Comparison of ENCODE assay signal across 8 cellular contexts in genomic region chr19:29873024-29873800, GRCh38.
A peak's percentile ranks its signal among the peaks of the same experiment; 100 is the strongest.
DNase-seq lines count a peak whose midpoint lies in the region; ATAC-seq and TF ChIP-seq lines count a peak whose summit lies in the region.

No MANE protein-coding gene starts in this region.

- TF ChIP-seq EP300 in SK-N-SH (IDR thresholded peaks at IDR 0.05; ENCODE audit: borderline replicate concordance in 1 of 2, low read depth in 1 of 2, low read length in 1 of 2), result no peak

- H3K79me2 ChIP-seq in SK-N-SH (ENCODE audit: insufficient read depth), result no peaks in the 10 kb centered on the region

- intact Hi-C loops in left ventricle myocardium superior (cut with micrococcal nuclease) (loop anchor here (5.0 kb wide), 1 partner anchor 101 kb away; no protein-coding TSS in a partner anchor), sciatic nerve (cut with DNase I) (loop anchor here (2.0 to 5.0 kb wide), 2 partner anchors 111 to 138 kb away; no protein-coding TSS in a partner anchor)

- H3K9me3 Mint-ChIP-seq in activated naive CD4-positive, alpha-beta T cell treated with anti-CD3 and anti-CD28 coated beads, Interleukin-2, amount 50 U/mL, for 24 hours, result no peaks in the 10 kb centered on the region

- no peak overlapping the region; a peak in 1 of 4 replicates for H3K27ac ChIP-seq in SK-N-SH (ENCODE audit: low read depth in 2 of 2, low read length in 1 of 2)

- H3K9ac ChIP-seq in SK-N-SH, result peak overlapping the region; percentile 39; the same call in 1 of the 2 replicates

- H3K36me3 Mint-ChIP-seq in activated naive CD4-positive, alpha-beta T cell treated with anti-CD3 and anti-CD28 coated beads, Interleukin-2, amount 50 U/mL, for 24 hours, result no peaks in the 10 kb centered on the region

- no peaks in the 10 kb centered on the region for H3K36me3 ChIP-seq in SK-N-SH (replicated peaks in 1 of 2; ENCODE audit: control insufficient read depth in 1 of 2, insufficient read depth in 2 of 2, low read length in 1 of 2)

- peak; percentile 86 for TF ChIP-seq CTCF in GM10266 (IDR thresholded peaks at IDR 0.05; ENCODE audit: control insufficient read depth, insufficient read depth, low read depth, missing control alignments)
- peak; percentile 74 for TF ChIP-seq CTCF in SK-N-SH (IDR thresholded peaks at IDR 0.05)

- H3K9me3 ChIP-seq in SK-N-SH, result no peaks in the 10 kb centered on the region

- H3K27me3 ChIP-seq in SK-N-SH (ENCODE audit: insufficient read depth), result no peaks in the 10 kb centered on the region

- no peaks in the 10 kb centered on the region for H4K20me1 ChIP-seq in SK-N-SH (ENCODE audit: insufficient read depth)

- POLR2A ChIA-PET in SK-N-SH (lab: Yijun Ruan, JAX), result no interaction called here

- H3K27me3 Mint-ChIP-seq in activated naive CD4-positive, alpha-beta T cell treated with anti-CD3 and anti-CD28 coated beads, Interleukin-2, amount 50 U/mL, for 24 hours, result peaks cover 13% of the 10 kb centered on the region

- H3K4me2 ChIP-seq in SK-N-SH, result peak overlapping the region; percentile 89

- H3K27ac Mint-ChIP-seq in activated naive CD4-positive, alpha-beta T cell treated with anti-CD3 and anti-CD28 coated beads, Interleukin-2, amount 50 U/mL, for 24 hours, result no peak overlapping the region

- no peaks in the 10 kb centered on the region for H3K9me2 ChIP-seq in SK-N-SH

- peaks cover 0 to 6% of the 10 kb centered on the region in 2 experiments; a peak in 1 of 4 replicates for H3K4me1 ChIP-seq in SK-N-SH (ENCODE audit: control insufficient read depth in 1 of 2, insufficient read depth in 2 of 2, low read depth in 1 of 2, low read length in 1 of 2)

- 16% methylated on average over 20 of the region's 77 CpGs for WGBS in SK-N-SH (ENCODE audit: low lambda C conversion rate)

- H2AFZ ChIP-seq in SK-N-SH (ENCODE audit: low read depth), result peak overlapping the region; percentile 65; the same call in 1 of the 2 replicates

- peak; percentile 77 for TF ChIP-seq RAD21 in SK-N-SH (IDR thresholded peaks at IDR 0.05; ENCODE audit: low read length)

- H3F3A ChIP-seq in SK-N-SH (replicated peaks; ENCODE audit: insufficient read depth), result no peaks in the 10 kb centered on the region

- CTCF ChIA-PET in SK-N-SH (lab: Yijun Ruan, JAX), result interaction anchor here (0.6 to 5.5 kb wide), 44 partner anchors 10 to 280 kb away, joined by 3 to 81 read pairs (median 5); partner anchors contain the start of gene URI1

- ATAC-seq in HG03159 (IDR thresholded peaks at IDR 0.05; ENCODE audit: unreplicated experiment) (peak; percentile 61), left ventricle myocardium superior (peak; percentile 86), sciatic nerve (peak; percentile 67), GM18517 (IDR thresholded peaks at IDR 0.05; ENCODE audit: unreplicated experiment) (no peak), HG03439 (IDR thresholded peaks at IDR 0.05; ENCODE audit: unreplicated experiment) (no peak)

- peak; percentile 87 for DNase-seq in GM10266 (ENCODE audit: extremely low spot score)
- DNase-seq in SK-N-SH, result peak; percentile 96
- DNase-seq in left ventricle myocardium superior, result peak; percentile 73
- peak; percentile 80 for DNase-seq in sciatic nerve (ENCODE audit: low spot score)

- H3K4me3 Mint-ChIP-seq in activated naive CD4-positive, alpha-beta T cell treated with anti-CD3 and anti-CD28 coated beads, Interleukin-2, amount 50 U/mL, for 24 hours, result peak overlapping the region; percentile 63

- H3K4me1 Mint-ChIP-seq in activated naive CD4-positive, alpha-beta T cell treated with anti-CD3 and anti-CD28 coated beads, Interleukin-2, amount 50 U/mL, for 24 hours, result no peaks in the 10 kb centered on the region

- peak overlapping the region; percentile 50 to 60 for H3K4me3 ChIP-seq in SK-N-SH (ENCODE audit: low read depth in 2 of 2, low read length in 1 of 2)

TF ChIP-seq in SK-N-SH, 30 proteins besides CTCF, POLR2A, EP300 and RAD21:
- no peak for TF ChIP-seq USF2 (IDR thresholded peaks at IDR 0.05; ENCODE audit: borderline replicate concordance, low read depth, low read length)
- 0 out of 2 replicates have a peak, but pooled peaks have one; percentile 13 for TF ChIP-seq GATA2 (CRISPR knock-in tag; IDR thresholded peaks at IDR 0.05)
- TF ChIP-seq USF1 (IDR thresholded peaks at IDR 0.05; ENCODE audit: borderline replicate concordance, low read depth), result no peak
- peak; percentile 77 for TF ChIP-seq SMC3 (IDR thresholded peaks at IDR 0.05; ENCODE audit: low read depth, low read length)

Comparison
In these comparisons a context has a peak if more than half of its experiments do, and no peak if none do; other contexts are left out.
1. ATAC-seq: peak in HG03159 (single experiment), left ventricle myocardium superior (single experiment) and sciatic nerve (single experiment); none in GM18517 (single experiment) and HG03439 (single experiment).
2. Peak in every context shown above with its lines, with median percentiles within 50 percentile points of each other: DNase-seq.